8 cellular contexts compared by ENCODE assay signal in the genomic region with DNA sequence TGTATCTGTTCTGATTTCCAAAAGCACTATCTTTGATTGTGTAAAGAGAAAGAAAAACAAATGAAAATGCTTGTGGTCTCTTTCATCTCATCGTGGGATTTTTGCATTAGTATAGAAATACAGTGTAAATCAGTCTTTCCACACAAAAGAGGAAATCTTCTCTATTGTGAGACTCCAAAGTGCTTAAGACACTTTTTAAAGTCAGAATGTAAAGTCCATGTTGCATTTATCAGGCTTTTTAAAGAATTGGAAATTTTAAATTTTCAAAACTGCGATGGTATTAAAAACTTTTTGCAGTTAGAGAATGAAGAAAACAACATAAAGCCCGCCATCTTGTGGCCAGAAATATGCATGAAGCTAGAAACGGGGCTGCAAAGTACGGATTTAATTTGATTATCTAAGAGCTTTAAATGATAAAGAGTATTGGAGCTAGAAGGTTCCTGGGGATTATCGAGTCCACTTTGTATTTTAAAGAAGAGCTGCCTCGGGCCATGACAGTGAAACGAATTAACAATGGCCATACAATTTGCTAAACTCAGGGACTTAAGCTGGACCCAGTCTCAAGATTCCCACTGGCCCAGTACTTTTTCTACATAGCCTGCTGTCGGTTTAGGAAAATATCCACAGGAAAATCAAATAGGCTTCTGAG.
A peak's percentile ranks its signal among the peaks of the same experiment; 100 is the strongest.
DNase-seq lines count a peak whose midpoint lies in the region; ATAC-seq and TF ChIP-seq lines count a peak whose summit lies in the region.

No MANE protein-coding gene starts in this region.

- POLR2A ChIA-PET in Caco-2 (lab: Charles Lee): no interaction called here

- no peaks in the 10 kb centered on the region for H3K4me1 Mint-ChIP-seq in Caco-2 (ENCODE audit: low read depth, unreplicated experiment)
- peaks cover 17% of the 10 kb centered on the region for H3K4me1 Mint-ChIP-seq in activated CD8-positive, alpha-beta memory T cell treated with anti-CD3 and anti-CD28 coated beads, Interleukin-2, amount 10 ng/mL, durations not matched to agents 7 days and 5 days

- no peak overlapping the region for H3K4me3 Mint-ChIP-seq in Caco-2 (ENCODE audit: unreplicated experiment)
- H3K4me3 Mint-ChIP-seq in activated CD8-positive, alpha-beta memory T cell treated with anti-CD3 and anti-CD28 coated beads, Interleukin-2, amount 10 ng/mL, durations not matched to agents 7 days and 5 days: no peak overlapping the region

- no TSS peak for BruUV-seq in Caco-2 (replicated peaks; lab: Mats Ljungman, UMichigan)

- H3K9me3 Mint-ChIP-seq in Caco-2 (ENCODE audit: unreplicated experiment): no peaks in the 10 kb centered on the region
- no peaks in the 10 kb centered on the region for H3K9me3 Mint-ChIP-seq in activated CD8-positive, alpha-beta memory T cell treated with anti-CD3 and anti-CD28 coated beads, Interleukin-2, amount 10 ng/mL, durations not matched to agents 7 days and 5 days (ENCODE audit: low read depth)

- DNase-seq in Caco-2: peak in 1 of 2 experiments; percentile 24
- peak; percentile 27 for DNase-seq in NCI-H2196 (lab: John Stamatoyannopoulos, UW; ENCODE audit: unreplicated experiment)
- peak; percentile 52 for DNase-seq in activated CD8-positive, alpha-beta memory T cell treated with anti-CD3 and anti-CD28 coated beads, Interleukin-2, amount 10 ng/mL, durations not matched to agents 7 days and 5 days
- DNase-seq in fibroblast of gingiva (ENCODE audit: low read depth): peak; percentile 40
- DNase-seq in uterus: peak; percentile 22 to 25
- no peak for DNase-seq in COR-L47 (lab: John Stamatoyannopoulos, UW)

- TF ChIP-seq POLR2A in uterus (IDR thresholded peaks at IDR 0.05): no peak

- H3K27ac Mint-ChIP-seq in Caco-2 (ENCODE audit: unreplicated experiment): no peak overlapping the region
- no peak overlapping the region for H3K27ac Mint-ChIP-seq in activated CD8-positive, alpha-beta memory T cell treated with anti-CD3 and anti-CD28 coated beads, Interleukin-2, amount 10 ng/mL, durations not matched to agents 7 days and 5 days

- H3K36me3 ChIP-seq in Caco-2 (ENCODE audit: control insufficient read depth, insufficient read depth, low read length): no peaks in the 10 kb centered on the region
- H3K36me3 ChIP-seq in neuron (ENCODE audit: insufficient read depth, low read length): no peaks in the 10 kb centered on the region
- no peaks in the 10 kb centered on the region for H3K36me3 ChIP-seq in uterus

- peak overlapping the region; percentile 8 for H2AFZ ChIP-seq in neuron (ENCODE audit: low read depth, low read length)

- H3K36me3 Mint-ChIP-seq in Caco-2 (ENCODE audit: insufficient read depth, unreplicated experiment): no peaks in the 10 kb centered on the region
- H3K36me3 Mint-ChIP-seq in activated CD8-positive, alpha-beta memory T cell treated with anti-CD3 and anti-CD28 coated beads, Interleukin-2, amount 10 ng/mL, durations not matched to agents 7 days and 5 days: no peaks in the 10 kb centered on the region

- no peaks in the 10 kb centered on the region for H3K27me3 ChIP-seq in Caco-2 (replicated peaks; ENCODE audit: control insufficient read depth, insufficient read depth, low read length)
- H3K27me3 ChIP-seq in neuron (ENCODE audit: insufficient read depth, low read length): no peaks in the 10 kb centered on the region
- no peaks in the 10 kb centered on the region for H3K27me3 ChIP-seq in uterus

- intact Hi-C loops in Caco-2 (cut with micrococcal nuclease; ENCODE audit: unreplicated experiment) (loop anchor here (1.0 to 5.0 kb wide), 2 partner anchors 563 to 643 kb away; no protein-coding TSS in a partner anchor), uterus (cut with DNase I; ENCODE audit: low total_unique reads) (no loop called here)

- peak overlapping the region in 1 of 2 donors; percentile 21 for H3K27ac ChIP-seq in uterus

- peak; percentile 67 for ATAC-seq in GM21723 (IDR thresholded peaks at IDR 0.05; ENCODE audit: unreplicated experiment)
- peak; percentile 36 for ATAC-seq in activated CD8-positive, alpha-beta memory T cell treated with anti-CD3 and anti-CD28 coated beads, Interleukin-2, amount 10 ng/mL, durations not matched to agents 7 days and 5 days

- H3K27me3 Mint-ChIP-seq in Caco-2 (ENCODE audit: insufficient read depth, unreplicated experiment): peaks cover 4% of the 10 kb centered on the region
- peaks cover 14% of the 10 kb centered on the region for H3K27me3 Mint-ChIP-seq in activated CD8-positive, alpha-beta memory T cell treated with anti-CD3 and anti-CD28 coated beads, Interleukin-2, amount 10 ng/mL, durations not matched to agents 7 days and 5 days

- CTCF ChIA-PET in Caco-2 (lab: Charles Lee): interaction anchor here (0.6 to 1.0 kb wide), 2 partner anchors 28 to 156 kb away, joined by 3 to 6 read pairs; no protein-coding TSS in a partner anchor
- CTCF ChIA-PET in activated CD8-positive, alpha-beta memory T cell treated with anti-CD3 and anti-CD28 coated beads, Interleukin-2, amount 10 ng/mL, durations not matched to agents 7 days and 5 days (lab: Charles Lee): interaction anchor here (0.8 to 1.7 kb wide), 9 partner anchors 9 to 644 kb away, joined by 3 to 8 read pairs (median 3); no protein-coding TSS in a partner anchor

- H3K9me3 ChIP-seq in Caco-2 (no peaks in the 10 kb centered on the region), neuron (ENCODE audit: low read length) (no peaks in the 10 kb centered on the region), uterus (no peaks in the 10 kb centered on the region)

- H3K4me1 ChIP-seq in Caco-2 (peaks cover 5% of the 10 kb centered on the region; the same call in 1 of the 2 replicates), neuron (ENCODE audit: insufficient read depth, low read length) (peaks cover 4% of the 10 kb centered on the region), uterus (no peaks in the 10 kb centered on the region)

- H3K4me3 ChIP-seq in Caco-2 (ENCODE audit: low read depth, low read length): no peak overlapping the region
- no peak overlapping the region for H3K4me3 ChIP-seq in neuron (ENCODE audit: low read length)
- H3K4me3 ChIP-seq in uterus: no peak overlapping the region

- TF ChIP-seq CTCF in Caco-2 (IDR thresholded peaks at IDR 0.05; ENCODE audit: insufficient read depth in 1 of 2, low read depth in 1 of 2, low read length in 1 of 2, severe bottlenecking in 1 of 2, unreplicated experiment in 1 of 2): peak; percentile 40 to 62
- TF ChIP-seq CTCF in uterus (IDR thresholded peaks at IDR 0.05): peak; percentile 38 to 65 (median 50)
